ENCODE assay signal across 20 cellular contexts in genomic region chr10:110129490-110129889, GRCh38.
"Had no signal": no experiment of that assay in that cellular context is flagged by ENCODE, and none has a peak within 500 bp of the region (broad histone marks: within the 10 kb centered on the region; RNA-seq: fewer than 3 reads in every experiment).

No MANE protein-coding gene starts in this region.

- H3K27ac ChIP-seq: left ventricle myocardium inferior, right atrium auricular region, SK-N-MC, stomach, testis had no signal

- H3K4me1 Mint-ChIP-seq: brain, nephron progenitor cell had no signal

- H3K4me3 Mint-ChIP-seq: activated CD4-positive, alpha-beta T cell treated with anti-CD3 and anti-CD28 coated beads, Interleukin-2, amount 10 ng/mL, durations not matched to agents 7 days and 5 days; brain; nephron progenitor cell; type B pancreatic cell had no signal

- H3K27ac Mint-ChIP-seq: activated CD4-positive, alpha-beta T cell treated with anti-CD3 and anti-CD28 coated beads, Interleukin-2, amount 10 ng/mL, durations not matched to agents 7 days and 5 days; nephron progenitor cell; type B pancreatic cell had no signal

- H3K9me3 ChIP-seq: left ventricle myocardium inferior, right atrium auricular region, stomach, testis had no signal

- H3K4me3 ChIP-seq: left ventricle myocardium inferior, right atrium auricular region, SK-N-MC, stomach, testis had no signal

- H3K9me3 Mint-ChIP-seq: activated CD4-positive, alpha-beta T cell treated with anti-CD3 and anti-CD28 coated beads, Interleukin-2, amount 10 ng/mL, durations not matched to agents 7 days and 5 days; brain; nephron progenitor cell; type B pancreatic cell had no signal

- DNase-seq: activated CD4-positive, alpha-beta T cell treated with anti-CD3 and anti-CD28 coated beads, Interleukin-2, amount 10 ng/mL, durations not matched to agents 7 days and 5 days; activated CD4-positive, CD25-positive, alpha-beta regulatory T cell; activated gamma-delta T cell; activated T-cell treated with anti-CD3 and anti-CD28 coated beads, Interleukin-2, amount 50 U/mL, for 1 hour; anterior cingulate cortex; caudate nucleus; erythroblast; kidney glomerular epithelial cell; left ventricle myocardium inferior; mammary epithelial cell; nephron progenitor cell; nucleus accumbens; stimulated activated CD4-positive, alpha-beta T cell treated with anti-CD3 and anti-CD28 coated beads, Interleukin-2, amount 100 ng/mL, for 24 hours; stomach; T-helper 9 cell; testis had no signal

- H3K27me3 ChIP-seq: right atrium auricular region, stomach, testis had no signal

- H3K4me1 ChIP-seq: left ventricle myocardium inferior, right atrium auricular region, stomach, testis had no signal

- H3K27me3 Mint-ChIP-seq: activated CD4-positive, alpha-beta T cell treated with anti-CD3 and anti-CD28 coated beads, Interleukin-2, amount 10 ng/mL, durations not matched to agents 7 days and 5 days; brain; type B pancreatic cell had no signal
